8 cellular contexts compared by ENCODE assay signal in genomic region chr17:81249233-81250040, GRCh38.
DNase-seq lines count a peak whose midpoint lies in the region; ATAC-seq and TF ChIP-seq lines count a peak whose summit lies in the region.
"Had no signal": no experiment of that assay in that cellular context is flagged by ENCODE, and none has a peak within 500 bp of the region (broad histone marks: within the 10 kb centered on the region; RNA-seq: fewer than 3 reads in every experiment).

No MANE protein-coding gene starts in this region.

- TF ChIP-seq CTCF in fibroblast of mammary gland (conservative IDR thresholded peaks at IDR 0.05; ENCODE audit: control insufficient read depth, insufficient read depth, low read depth, low read length), result no peak

- no peak for ATAC-seq in GM21576 (IDR thresholded peaks at IDR 0.05; ENCODE audit: unreplicated experiment)

- no peak overlapping the region for H3K4me3 ChIP-seq in fibroblast of mammary gland (ENCODE audit: control insufficient read depth, low read depth, low read length)
- H3K4me3 ChIP-seq: tibial artery had no signal

- peak; percentile 21 for DNase-seq in EH (ENCODE audit: low read depth)
- peak; percentile 59 for DNase-seq in NAMALWA (ENCODE audit: low spot score)
- peak; percentile 21 for DNase-seq in fibroblast of mammary gland (ENCODE audit: low read depth)
- DNase-seq in NOMO-1 (lab: John Stamatoyannopoulos, UW; ENCODE audit: unreplicated experiment in 2 of 2), result no peak
- DNase-seq in RKO (ENCODE audit: low spot score), result no peak
- DNase-seq: tibial artery, WERI-Rb-1 had no signal

Comparison
In these comparisons a context has a peak if more than half of its experiments do, and no peak if none do; other contexts are left out.
1. DNase-seq: peak in EH (single experiment), NAMALWA (single experiment) and fibroblast of mammary gland (single experiment); none in NOMO-1 (0 of 2) and RKO (single experiment).